Comparison of ENCODE assay signal across 8 cellular contexts in genomic region chr7:128537410-128537809, GRCh38.
DNase-seq lines count a peak whose midpoint lies in the region; ATAC-seq and TF ChIP-seq lines count a peak whose summit lies in the region.
"Not testable (repeated sequence)": the region's sequence is repeated elsewhere in the genome, so short reads cannot be mapped to it uniquely, and the experiment has no call there.

No MANE protein-coding gene starts in this region.

- intact Hi-C loops in Calu3 (cut with micrococcal nuclease; ENCODE audit: unreplicated experiment): loop anchor here (10.0 kb wide), 1 partner anchor 63 kb away; the partner anchor contains the start of gene METTL2B
- intact Hi-C loops in Right ventricle myocardium inferior (cut with DNase I); uterus (cut with DNase I; ENCODE audit: low total_unique reads): not testable (repeated sequence)
- intact Hi-C loops in naive thymus-derived CD4-positive, alpha-beta T cell (cut with micrococcal nuclease): loop anchor here (10.0 kb wide), 2 partner anchors 133 to 327 kb away; partner anchors contain the start of genes ATP6V1F (in 1 of the 2) and IMPDH1 (in 1 of the 2)

- TF ChIP-seq CTCF in Calu3 (IDR thresholded peaks at IDR 0.05; ENCODE audit: unreplicated experiment) (peak; percentile 22), uterus (IDR thresholded peaks at IDR 0.05) (peak in 1 of 4 experiments; percentile 19)
- not testable (repeated sequence) for TF ChIP-seq CTCF in HEK293 (tag by site-specific recombination; IDR thresholded peaks at IDR 0.05)

- CTCF ChIA-PET in Calu3 (lab: Charles Lee); HEK293 (lab: Yijun Ruan, JAX); naive thymus-derived CD4-positive, alpha-beta T cell (lab: Charles Lee): not testable (repeated sequence)

- H3K27me3 ChIP-seq in naive thymus-derived CD4-positive, alpha-beta T cell (ENCODE audit: control insufficient read depth in 2 of 2, insufficient read depth in 2 of 2, low read length in 2 of 2); uterus: not testable (repeated sequence)

- peak; percentile 53 for ATAC-seq in Right ventricle myocardium inferior
- ATAC-seq in naive thymus-derived CD4-positive, alpha-beta T cell: peak; percentile 98

- DNase-seq in Calu3: peak; percentile 11
- DNase-seq in RKO (ENCODE audit: low spot score): peak; percentile 43
- peak; percentile 24 for DNase-seq in activated T-cell treated with anti-CD3 and anti-CD28 coated beads, Interleukin-2, amount 50 U/mL, for 1 hour
- DNase-seq in central memory CD4-positive, alpha-beta T cell: peak; percentile 37
- not testable (repeated sequence) for DNase-seq in Right ventricle myocardium inferior (ENCODE audit: missing footprints); uterus
- DNase-seq in naive thymus-derived CD4-positive, alpha-beta T cell: peak in 7 of 9 donors; percentile 13 to 53 (median 29)

- peaks cover 47% of the 10 kb centered on the region for H3K36me3 Mint-ChIP-seq in Calu3 (ENCODE audit: insufficient read depth, unreplicated experiment)
- H3K36me3 Mint-ChIP-seq in naive thymus-derived CD4-positive, alpha-beta T cell: peaks cover 0 to 19% (median 4%) of the 10 kb centered on the region in 5 donors

- H3K36me3 ChIP-seq in HEK293 (ENCODE audit: control insufficient read depth in 2 of 2, insufficient read depth in 1 of 2, low read length in 2 of 2): peaks cover 12 to 20% of the 10 kb centered on the region in 2 experiments; a peak in 2 of 3 replicates
- not testable (repeated sequence) for H3K36me3 ChIP-seq in naive thymus-derived CD4-positive, alpha-beta T cell (ENCODE audit: control insufficient read depth in 2 of 3, insufficient read depth in 3 of 3, low read length in 3 of 3); uterus

- H3K9me3 Mint-ChIP-seq in Calu3 (ENCODE audit: low read depth, unreplicated experiment); naive thymus-derived CD4-positive, alpha-beta T cell: not testable (repeated sequence)

- not testable (repeated sequence) for H3K9me3 ChIP-seq in HEK293 (ENCODE audit: control insufficient read depth, insufficient read depth, low read depth, low read length); naive thymus-derived CD4-positive, alpha-beta T cell (ENCODE audit: control insufficient read depth in 2 of 3, low read length in 3 of 3); uterus

- H3K27me3 Mint-ChIP-seq in Calu3 (ENCODE audit: unreplicated experiment); naive thymus-derived CD4-positive, alpha-beta T cell: not testable (repeated sequence)

- H3K4me1 ChIP-seq in HEK293 (ENCODE audit: control insufficient read depth, insufficient read depth, low read length); naive thymus-derived CD4-positive, alpha-beta T cell (ENCODE audit: control insufficient read depth in 2 of 2, insufficient read depth in 2 of 2, low read length in 2 of 2); uterus: not testable (repeated sequence)

- H3K27ac Mint-ChIP-seq in Calu3 (ENCODE audit: unreplicated experiment): not testable (repeated sequence)
- peak overlapping the region in 6 of 9 donors; percentile 12 to 76 (median 49) for H3K27ac Mint-ChIP-seq in naive thymus-derived CD4-positive, alpha-beta T cell

- H3K27ac ChIP-seq in HEK293 (ENCODE audit: extremely low read depth, low read depth, low read length): not testable (repeated sequence)
- H3K27ac ChIP-seq in naive thymus-derived CD4-positive, alpha-beta T cell (ENCODE audit: low read depth, low read length): peak overlapping the region; percentile 14
- peak overlapping the region; percentile 57 to 68 for H3K27ac ChIP-seq in uterus

- TF ChIP-seq POLR2A in uterus (IDR thresholded peaks at IDR 0.05): not testable (repeated sequence)

- H3K4me1 Mint-ChIP-seq in Calu3 (ENCODE audit: low read depth, unreplicated experiment): not testable (repeated sequence)
- H3K4me1 Mint-ChIP-seq in naive thymus-derived CD4-positive, alpha-beta T cell: peaks cover 22 to 71% (median 52%) of the 10 kb centered on the region in 7 donors

- not testable (repeated sequence) for BruUV-seq in Calu3 (replicated peaks; lab: Mats Ljungman, UMichigan)

- not testable (repeated sequence) for H3K4me3 Mint-ChIP-seq in Calu3 (ENCODE audit: low read depth, unreplicated experiment)
- peak overlapping the region in 1 of 10 donors; percentile 32 for H3K4me3 Mint-ChIP-seq in naive thymus-derived CD4-positive, alpha-beta T cell

- not testable (repeated sequence) for H3K4me3 ChIP-seq in HEK293 (ENCODE audit: low read depth, low read length); naive thymus-derived CD4-positive, alpha-beta T cell (ENCODE audit: low read length); uterus

- POLR2A ChIA-PET in HEK293 (lab: Yijun Ruan, JAX): interaction anchor here (0.7 kb wide), 1 partner anchor 41 kb away, joined by 3 read pairs; no protein-coding TSS in a partner anchor
- POLR2A ChIA-PET in naive thymus-derived CD4-positive, alpha-beta T cell (lab: Charles Lee): not testable (repeated sequence)

TF ChIP-seq in HEK293, 187 proteins besides CTCF, POLR2A, EP300 and RAD21:
- peak; percentile 26; the same call in 1 of the 2 replicates for TF ChIP-seq ZNF654 (tag by site-specific recombination; IDR thresholded peaks at IDR 0.05; ENCODE audit: low read depth)
